8 cellular contexts compared by ENCODE assay signal in genomic region chr16:22436326-22436822, GRCh38.
DNase-seq lines count a peak whose midpoint lies in the region; ATAC-seq and TF ChIP-seq lines count a peak whose summit lies in the region.
"Not testable (repeated sequence)": the region's sequence is repeated elsewhere in the genome, so short reads cannot be mapped to it uniquely, and the experiment has no call there.

No MANE protein-coding gene starts in this region.

- H3K4me3 ChIP-seq in HCT116 (replicated peaks in 1 of 2; ENCODE audit: low read depth in 1 of 2, low read length in 2 of 2) (peak overlapping the region; percentile 56 to 67), choroid plexus epithelial cell (ENCODE audit: low read depth, low read length) (peak overlapping the region; percentile 72), iPS-15b (ENCODE audit: low read depth, low read length) (peak overlapping the region; percentile 78), osteoblast (ENCODE audit: insufficient read depth, low read length) (peak overlapping the region; percentile 80)
- not testable (repeated sequence) for H3K4me3 ChIP-seq in aorta (ENCODE audit: low read length in 2 of 2)

- H3K79me2 ChIP-seq in HCT116 (ENCODE audit: insufficient read depth, low read length); osteoblast (ENCODE audit: insufficient read depth, low read length): not testable (repeated sequence)

- not testable (repeated sequence) for H3K9me2 ChIP-seq in HCT116 (ENCODE audit: insufficient read depth)

- not testable (repeated sequence) for H2AFZ ChIP-seq in HCT116 (ENCODE audit: low read depth, low read length, poor library complexity, severe bottlenecking)
- H2AFZ ChIP-seq in osteoblast (ENCODE audit: low read length), result peak overlapping the region; percentile 82

- WGBS in aorta, 2 donors, result 0 to 1% methylated on average over 3 to 4 of the region's 6 CpGs

- intact Hi-C loops in HCT116 (cut with micrococcal nuclease); aorta (cut with DNase I): not testable (repeated sequence)

- ATAC-seq in GM18517 (IDR thresholded peaks at IDR 0.05; ENCODE audit: unreplicated experiment), result peak; percentile 47
- peak; percentile 68 for ATAC-seq in HCT116
- ATAC-seq in HG03571 (IDR thresholded peaks at IDR 0.05; ENCODE audit: unreplicated experiment), result peak; percentile 42
- peak; percentile 19 for ATAC-seq in activated CD4-positive, CD25-positive, alpha-beta regulatory T cell treated with anti-CD3 and anti-CD28 coated beads, Interleukin-2, amount 50 U/mL, for 24 hours
- peak; percentile 87 for ATAC-seq in aorta (ENCODE audit: low FRiP score)

- H3K27ac ChIP-seq in HCT116 (ENCODE audit: low read depth, low read length) (peak overlapping the region; percentile 97), osteoblast (ENCODE audit: low read depth, low read length) (peak overlapping the region; percentile 66)
- H3K27ac ChIP-seq in aorta (ENCODE audit: low read depth in 1 of 2, low read length in 2 of 2), result not testable (repeated sequence)

- DNase-seq in HCT116 (ENCODE audit: low read depth, low spot score); choroid plexus epithelial cell (ENCODE audit: low read depth); osteoblast (ENCODE audit: insufficient read length, low spot score, missing footprints); aorta: not testable (repeated sequence)

- TF ChIP-seq CTCF in HCT116 (IDR thresholded peaks at IDR 0.05 in 2 of 3, conservative IDR thresholded peaks at IDR 0.05 in 1 of 3; ENCODE audit: borderline replicate concordance in 1 of 3, insufficient read depth in 1 of 3, low read depth in 2 of 3, low read length in 2 of 3); choroid plexus epithelial cell (conservative IDR thresholded peaks at IDR 0.05; ENCODE audit: low read depth, low read length); osteoblast (IDR thresholded peaks at IDR 0.05; ENCODE audit: extremely low read depth, low read depth, low read length): not testable (repeated sequence)

- CTCF ChIA-PET in HCT116 (lab: Charles Lee), result not testable (repeated sequence)

- not testable (repeated sequence) for TF ChIP-seq RAD21 in HCT116 (IDR thresholded peaks at IDR 0.05; ENCODE audit: low read depth)

- TSS peak; percentile 61 for BruUV-seq in HCT116 (replicated peaks; lab: Mats Ljungman, UMichigan)

- H3K9me3 ChIP-seq in HCT116 (ENCODE audit: control insufficient read depth in 1 of 2, insufficient read depth in 1 of 2, low read depth in 1 of 2, low read length in 2 of 2); iPS-15b (ENCODE audit: control insufficient read depth, insufficient read depth, low read length); osteoblast (ENCODE audit: low read depth, low read length); aorta (ENCODE audit: control insufficient read depth, low read length): not testable (repeated sequence)

- POLR2A ChIA-PET in HCT116 (lab: Charles Lee), result not testable (repeated sequence)

- not testable (repeated sequence) for H3K36me3 ChIP-seq in HCT116 (ENCODE audit: control insufficient read depth in 1 of 2, insufficient read depth in 2 of 2, low read length in 2 of 2); iPS-15b (ENCODE audit: control insufficient read depth, insufficient read depth, low read length); osteoblast (ENCODE audit: insufficient read depth, low read length); aorta (ENCODE audit: control insufficient read depth in 1 of 2, insufficient read depth in 2 of 2, low read length in 1 of 2)

- peak overlapping the region; percentile 83 for H3K9ac ChIP-seq in HCT116 (ENCODE audit: low read length)
- not testable (repeated sequence) for H3K9ac ChIP-seq in iPS-15b (ENCODE audit: low read depth, low read length)

- RAD21 ChIA-PET in HCT116 (lab: Charles Lee; ENCODE audit: low non-redundant PET in 1 of 2, low total read pairs in 2 of 2, uncharacterized antibody in 2 of 2, unreplicated experiment in 2 of 2), result interaction anchor here in 1 of 2 experiments (0.7 kb wide), 1 partner anchor 245 kb away, joined by 3 read pairs; no protein-coding TSS in a partner anchor

- H3K4me2 ChIP-seq in HCT116 (ENCODE audit: low read length) (peak overlapping the region; percentile 73), osteoblast (ENCODE audit: insufficient read depth, low read length) (peak overlapping the region; percentile 71)

- not testable (repeated sequence) for H3K27me3 ChIP-seq in HCT116 (ENCODE audit: insufficient read depth, low read length); iPS-15b (ENCODE audit: control insufficient read depth, insufficient read depth, low read length); osteoblast (ENCODE audit: insufficient read depth, low read length); aorta (ENCODE audit: control insufficient read depth in 1 of 2, insufficient read depth in 2 of 2, low read length in 1 of 2)

- H4K20me1 ChIP-seq in HCT116 (ENCODE audit: insufficient read depth); osteoblast (ENCODE audit: insufficient read depth, low read length): not testable (repeated sequence)

- H3K4me1 ChIP-seq in HCT116 (ENCODE audit: control insufficient read depth in 1 of 2, insufficient read depth in 2 of 2, low read length in 2 of 2); iPS-15b (ENCODE audit: control insufficient read depth, insufficient read depth, low read length); osteoblast (ENCODE audit: insufficient read depth, low read length); aorta (ENCODE audit: control insufficient read depth in 1 of 2, insufficient read depth in 2 of 2, low read length in 2 of 2): not testable (repeated sequence)

- not testable (repeated sequence) for TF ChIP-seq POLR2A in HCT116 (IDR thresholded peaks at IDR 0.05; ENCODE audit: borderline replicate concordance, extremely low read depth, insufficient read depth, insufficient read length)

Comparison
In these comparisons a context has a peak if more than half of its experiments do, and no peak if none do; other contexts are left out.
1. ATAC-seq: peak in every context shown above with its lines; median percentile 87 in aorta; 68 in HCT116; 47 in GM18517; 42 in HG03571; 19 in activated CD4-positive, CD25-positive, alpha-beta regulatory T cell treated with anti-CD3 and anti-CD28 coated beads, Interleukin-2, amount 50 U/mL, for 24 hours.